17 cellular contexts compared by ENCODE assay signal in genomic region chr2:216648105-216648504, GRCh38. TPM values are rescaled to one million over a fixed set of nuclear protein-coding genes. Genes with fewer than 3 reads are reported as not detected.
DNase-seq lines count a peak whose midpoint lies in the region; ATAC-seq and TF ChIP-seq lines count a peak whose summit lies in the region.
"Had no signal": no experiment of that assay in that cellular context is flagged by ENCODE, and none has a peak within 500 bp of the region (broad histone marks: within the 10 kb centered on the region; RNA-seq: fewer than 3 reads in every experiment).

No MANE protein-coding gene starts in this region.

- H3K4me3 ChIP-seq in HEK293 (ENCODE audit: low read depth, low read length) (no peak overlapping the region), adipocyte (ENCODE audit: low read length) (no peak overlapping the region), fibroblast of villous mesenchyme (ENCODE audit: low read depth, low read length) (no peak overlapping the region), thoracic aorta (no peak overlapping the region), gastrocnemius medialis (no peak overlapping the region)
- H3K4me3 ChIP-seq: right atrium auricular region, upper lobe of right lung had no signal

- in situ Hi-C loops in gastrocnemius medialis (cut with MboI; ENCODE audit: low sequenced_read_pairs in 4 of 4) = no loop called here

- H3K27ac ChIP-seq in HEK293 (ENCODE audit: extremely low read depth, low read depth, low read length) (no peak overlapping the region), thoracic aorta (peak overlapping the region; percentile 55 to 57), gastrocnemius medialis (no peak overlapping the region)
- H3K27ac ChIP-seq: C4-2B, HL-60, right atrium auricular region, upper lobe of right lung had no signal

- H3K4me1 ChIP-seq in HEK293 (ENCODE audit: control insufficient read depth, insufficient read depth, low read length) (no peaks in the 10 kb centered on the region), adipocyte (ENCODE audit: control insufficient read depth, insufficient read depth, low read length) (peaks cover 32% of the 10 kb centered on the region), thoracic aorta (ENCODE audit: control insufficient read depth in 1 of 2, low read depth in 2 of 2) (peaks cover 47 to 91% of the 10 kb centered on the region in 2 donors), gastrocnemius medialis (no peaks in the 10 kb centered on the region)

- no peak for TF ChIP-seq POLR2A in gastrocnemius medialis (IDR thresholded peaks at IDR 0.05)

- no peak overlapping the region for H3K9ac ChIP-seq in adipocyte (ENCODE audit: low read length)

- CTCF ChIA-PET in HEK293 (lab: Yijun Ruan, JAX) = interaction anchor here (2.1 kb wide), 1 partner anchor 130 kb away, joined by 14 read pairs; no protein-coding TSS in a partner anchor

- ATAC-seq in thoracic aorta (ENCODE audit: insufficient number of reproducible peaks, low FRiP score, low read depth) (peak; percentile 19), GM18867 (IDR thresholded peaks at IDR 0.05; ENCODE audit: unreplicated experiment) (no peak), gastrocnemius medialis (no peak), HG03432 (IDR thresholded peaks at IDR 0.05; ENCODE audit: unreplicated experiment) (no peak)
- ATAC-seq: activated CD8-positive, alpha-beta T cell treated with anti-CD3 and anti-CD28 coated beads, Interleukin-2, amount 10 ng/mL, durations not matched to agents 7 days and 5 days; activated T-helper 17 cell treated with anti-CD3 and anti-CD28 coated beads, Interleukin-2, amount 50 U/mL, for 72 hours; upper lobe of right lung had no signal

- intact Hi-C loops in gastrocnemius medialis (cut with DNase I; ENCODE audit: low total_unique reads) = no loop called here

- H3K36me3 ChIP-seq in HEK293 (ENCODE audit: control insufficient read depth in 2 of 2, insufficient read depth in 1 of 2, low read length in 2 of 2) (no peaks in the 10 kb centered on the region), adipocyte (ENCODE audit: control insufficient read depth, insufficient read depth, low read length, severe bottlenecking) (no peaks in the 10 kb centered on the region), thoracic aorta (no peaks in the 10 kb centered on the region), gastrocnemius medialis (no peaks in the 10 kb centered on the region)
- H3K36me3 ChIP-seq: right atrium auricular region, upper lobe of right lung had no signal

- TF ChIP-seq CTCF in HEK293 (tag by site-specific recombination; IDR thresholded peaks at IDR 0.05) (no peak), fibroblast of villous mesenchyme (IDR thresholded peaks at IDR 0.05; ENCODE audit: insufficient read depth, low read depth, low read length) (no peak), thoracic aorta (IDR thresholded peaks at IDR 0.05) (no peak), gastrocnemius medialis (IDR thresholded peaks at IDR 0.05 in 4 of 5, conservative IDR thresholded peaks at IDR 0.05 in 1 of 5) (no peak)

- no peaks in the 10 kb centered on the region for H3K9me3 ChIP-seq in HEK293 (ENCODE audit: control insufficient read depth, insufficient read depth, low read depth, low read length)
- no peaks in the 10 kb centered on the region for H3K9me3 ChIP-seq in adipocyte (ENCODE audit: control insufficient read depth, low read length)
- H3K9me3 ChIP-seq in thoracic aorta = no peaks in the 10 kb centered on the region
- H3K9me3 ChIP-seq in gastrocnemius medialis = no peaks in the 10 kb centered on the region
- H3K9me3 ChIP-seq: right atrium auricular region, upper lobe of right lung had no signal

- H3K27me3 ChIP-seq in adipocyte (replicated peaks; ENCODE audit: control insufficient read depth, insufficient read depth, low read length) = peaks cover 3% of the 10 kb centered on the region
- H3K27me3 ChIP-seq in thoracic aorta (replicated peaks; ENCODE audit: insufficient read depth) = no peaks in the 10 kb centered on the region
- no peaks in the 10 kb centered on the region for H3K27me3 ChIP-seq in gastrocnemius medialis
- H3K27me3 ChIP-seq: right atrium auricular region, upper lobe of right lung had no signal

- peak; percentile 69 for DNase-seq in adipocyte (ENCODE audit: low read depth)
- DNase-seq in fibroblast of villous mesenchyme (ENCODE audit: low read depth) = peak; percentile 54
- DNase-seq in thoracic aorta (ENCODE audit: low spot score) = no peak
- no peak for DNase-seq in gastrocnemius medialis
- DNase-seq: activated CD8-positive, alpha-beta T cell treated with anti-CD3 and anti-CD28 coated beads, Interleukin-2, amount 10 ng/mL, durations not matched to agents 7 days and 5 days; NCI-H1694 treated with DMSO at 0.1 percent for 48 hours; NCI-H524 treated with DMSO at 0.1 percent for 48 hours; nephron progenitor cell; stimulated activated CD4-positive, alpha-beta T cell treated with anti-CD3 and anti-CD28 coated beads, Interleukin-4, amount 100 ng/mL, for 24 hours; upper lobe of right lung had no signal

- POLR2A ChIA-PET in HEK293 (lab: Yijun Ruan, JAX) = no interaction called here

TF ChIP-seq in HEK293, 187 proteins besides CTCF, POLR2A, EP300 and RAD21 (continues in another document):
- TF ChIP-seq ZBTB21 (tag by site-specific recombination; IDR thresholded peaks at IDR 0.05) (no peak), ZNF362 (tag by site-specific recombination; IDR thresholded peaks at IDR 0.05) (no peak), PRDM10 (tag by site-specific recombination; IDR thresholded peaks at IDR 0.05) (peak; percentile 74; the same call in 1 of the 2 replicates), ZBTB11 (tag by site-specific recombination; conservative IDR thresholded peaks at IDR 0.05; ENCODE audit: low read depth) (no peak), ZNF777 (tag by site-specific recombination; IDR thresholded peaks at IDR 0.05; ENCODE audit: borderline replicate concordance) (no peak), HOXD13 (CRISPR knock-in tag; IDR thresholded peaks at IDR 0.05; ENCODE audit: borderline replicate concordance) (no peak), ZNF837 (tag by site-specific recombination; IDR thresholded peaks at IDR 0.05) (no peak)

RNA-seq across cellular contexts. Expression of gene IGFBP2, which starts 14.9 kb away (rescaled TPM):
- total RNA-seq in fibroblast of villous mesenchyme (15.5 and 18.4 TPM in 2 replicates), thoracic aorta (1,000 to 10,000 TPM in 1 of 2 donors, 100 to 1,000 TPM in 1; 608 to 2,156 TPM), gastrocnemius medialis (10 to 100 TPM; 14.3 to 44.4 (median 23.6) TPM)

RNA-seq across cellular contexts. Expression of gene IGFBP5, which starts 47.2 kb away (rescaled TPM):
- total RNA-seq in fibroblast of villous mesenchyme (644 and 754 TPM in 2 replicates), thoracic aorta (1,000 to 10,000 TPM in 1 of 2 donors, 100 to 1,000 TPM in 1; 482 to 2,105 TPM), gastrocnemius medialis (100 to 1,000 TPM in 3 of 4 donors, 10 to 100 TPM in 1; 99.5 to 550 (median 279) TPM)
- total RNA-seq: activated T-helper 17 cell treated with anti-CD3 and anti-CD28 coated beads, Interleukin-2, amount 50 U/mL, for 72 hours had no signal

Comparison
In these comparisons a context has a peak if more than half of its experiments do, and no peak if none do; other contexts are left out.
1. H3K27ac ChIP-seq: peak in thoracic aorta (2 of 2); none in HEK293 (single experiment) and gastrocnemius medialis (0 of 4).
2. DNase-seq: peak in adipocyte (single experiment) and fibroblast of villous mesenchyme (single experiment); none in thoracic aorta (single experiment) and gastrocnemius medialis (0 of 2).
3. RNA of gene IGFBP2, which starts 14.9 kb away (total RNA-seq): 608 to 2,156 TPM in thoracic aorta; 14.3 to 44.4 TPM in gastrocnemius medialis and 15.5 to 18.4 TPM in fibroblast of villous mesenchyme; every median in the first group is over 10 times any median in the second.